8 cellular contexts compared by ENCODE assay signal in genomic region chr2:39492095-39492590, GRCh38.
DNase-seq lines count a peak whose midpoint lies in the region; ATAC-seq and TF ChIP-seq lines count a peak whose summit lies in the region.

No MANE protein-coding gene starts in this region.

- H3K4me3 ChIP-seq in DOHH2 (ENCODE audit: low read length) (peak overlapping the region; percentile 62), SK-N-MC (no peak overlapping the region)

- H3K27me3 Mint-ChIP-seq in stimulated activated memory B cell treated with anti-CD40 and anti-IgM and Interleukin-4, amounts not matched to agents 10 μg/mL and 1 μg/mL and 100 μg/mL, for 72 hours = peaks cover 22% of the 10 kb centered on the region

- peak overlapping the region; percentile 81 for H3K4me2 ChIP-seq in DOHH2 (ENCODE audit: low read length)

- H3K4me3 Mint-ChIP-seq in stimulated activated memory B cell treated with anti-CD40 and anti-IgM and Interleukin-4, amounts not matched to agents 10 μg/mL and 1 μg/mL and 100 μg/mL, for 72 hours = peak overlapping the region; percentile 70

- peak; percentile 97 for ATAC-seq in GM19372 (IDR thresholded peaks at IDR 0.05; ENCODE audit: low read depth, unreplicated experiment)
- ATAC-seq in HG03280 (IDR thresholded peaks at IDR 0.05; ENCODE audit: unreplicated experiment) = peak; percentile 97
- ATAC-seq in stimulated activated memory B cell treated with anti-CD40 and anti-IgM and Interleukin-4, amounts not matched to agents 10 μg/mL and 1 μg/mL and 100 μg/mL, for 72 hours = peak; percentile 98

- peak overlapping the region; percentile 97 for H3K27ac ChIP-seq in DOHH2 (ENCODE audit: low read depth, low read length)
- H3K27ac ChIP-seq in SK-N-MC = 0 out of 2 replicates have a peak overlapping the region, but pooled peaks have one; percentile 11

- no peaks in the 10 kb centered on the region for H3K9me3 ChIP-seq in DOHH2 (ENCODE audit: control insufficient read depth, insufficient read depth, low read length)
- no peaks in the 10 kb centered on the region for H3K9me3 ChIP-seq in SK-N-MC (ENCODE audit: low read depth, low read length)

- H3K4me1 Mint-ChIP-seq in stimulated activated memory B cell treated with anti-CD40 and anti-IgM and Interleukin-4, amounts not matched to agents 10 μg/mL and 1 μg/mL and 100 μg/mL, for 72 hours = peaks cover 48% of the 10 kb centered on the region

- peaks cover 71% of the 10 kb centered on the region for H3K4me1 ChIP-seq in DOHH2 (ENCODE audit: control insufficient read depth, low read length)

- TF ChIP-seq CTCF in DOHH2 (IDR thresholded peaks at IDR 0.05; ENCODE audit: low read depth, low read length, poor library complexity, severe bottlenecking) = no peak

- no peak for DNase-seq in SK-N-MC (ENCODE audit: low read depth, low spot score)
- DNase-seq in fibroblast of the conjunctiva (ENCODE audit: low read depth) = peak; percentile 83
- DNase-seq in activated gamma-delta T cell treated with Interleukin-2 at 50 U/mL for 16 hours = no peak
- no peak for DNase-seq in NCI-H146 (lab: John Stamatoyannopoulos, UW)

- H3K9ac ChIP-seq in SK-N-MC (ENCODE audit: insufficient read length) = no peak overlapping the region

- H3K79me2 ChIP-seq in DOHH2 (ENCODE audit: control insufficient read depth, low read length) = no peaks in the 10 kb centered on the region

- H3K36me3 ChIP-seq in DOHH2 (ENCODE audit: control insufficient read depth, low read length) (peaks cover 3% of the 10 kb centered on the region; the same call in 1 of the 2 replicates), SK-N-MC (ENCODE audit: insufficient read depth, low read length) (no peaks in the 10 kb centered on the region)

- H4K20me1 ChIP-seq in DOHH2 (ENCODE audit: control insufficient read depth, insufficient read depth, low read depth, low read length) = no peaks in the 10 kb centered on the region

- peak overlapping the region; percentile 49 for H3K27ac Mint-ChIP-seq in stimulated activated memory B cell treated with anti-CD40 and anti-IgM and Interleukin-4, amounts not matched to agents 10 μg/mL and 1 μg/mL and 100 μg/mL, for 72 hours

- H3K9me3 Mint-ChIP-seq in stimulated activated memory B cell treated with anti-CD40 and anti-IgM and Interleukin-4, amounts not matched to agents 10 μg/mL and 1 μg/mL and 100 μg/mL, for 72 hours = no peaks in the 10 kb centered on the region

- peaks cover 21% of the 10 kb centered on the region for H3F3A ChIP-seq in DOHH2 (ENCODE audit: control insufficient read depth, insufficient read depth)

- H3K36me3 Mint-ChIP-seq in stimulated activated memory B cell treated with anti-CD40 and anti-IgM and Interleukin-4, amounts not matched to agents 10 μg/mL and 1 μg/mL and 100 μg/mL, for 72 hours = no peaks in the 10 kb centered on the region

- H3K9me2 ChIP-seq in DOHH2 (replicated peaks; ENCODE audit: control insufficient read depth, low read length) = no peaks in the 10 kb centered on the region

- H3K27me3 ChIP-seq in DOHH2 (ENCODE audit: control insufficient read depth, low read length) = no peaks in the 10 kb centered on the region
